Comparison of ENCODE assay signal across 12 cellular contexts in the genomic region with DNA sequence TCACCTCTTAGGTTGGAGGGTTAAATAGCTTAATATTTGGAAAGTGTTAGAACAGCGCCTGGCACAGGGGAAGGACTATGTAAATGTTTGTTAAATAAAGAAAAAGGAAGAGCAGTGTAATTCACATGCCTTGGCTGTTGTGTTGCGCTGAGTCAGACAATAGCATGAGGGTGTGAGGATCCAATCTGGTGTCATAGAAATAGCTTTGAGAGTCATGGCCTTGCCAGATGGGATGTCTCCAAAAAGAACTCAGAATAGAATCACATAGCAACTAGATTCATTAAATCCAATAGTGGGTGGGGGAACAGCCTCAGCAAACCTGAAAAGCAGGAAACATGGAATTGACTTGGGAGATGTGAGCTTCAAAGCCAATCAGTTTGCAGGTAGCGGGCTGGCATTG. TPM values are rescaled to one million over a fixed set of nuclear protein-coding genes. Genes with fewer than 3 reads are reported as not detected.
DNase-seq lines count a peak whose midpoint lies in the region; ATAC-seq and TF ChIP-seq lines count a peak whose summit lies in the region.
"Had no signal": no experiment of that assay in that cellular context is flagged by ENCODE, and none has a peak within 500 bp of the region (broad histone marks: within the 10 kb centered on the region; RNA-seq: fewer than 3 reads in every experiment).

No MANE protein-coding gene starts in this region.

- POLR2A ChIA-PET in RWPE1 (lab: Yijun Ruan, JAX; ENCODE audit: low non-redundant PET): no interaction called here

- peak; percentile 62 for ATAC-seq in Right ventricle myocardium superior (ENCODE audit: poor library complexity)
- no peak for ATAC-seq in HG02798 (IDR thresholded peaks at IDR 0.05; ENCODE audit: poor library complexity, unreplicated experiment)
- ATAC-seq: natural killer cell treated with Interleukin-12 subunit alpha and Interleukin-12 subunit beta and Interleukin-15 and Interleukin-18, amount 100 ng/mL, for 72 hours had no signal

- H3K36me3 ChIP-seq in prostate gland: no peaks in the 10 kb centered on the region

- no peak for TF ChIP-seq POLR2A in prostate gland (IDR thresholded peaks at IDR 0.05)

- 51% methylated on average over 3 of the region's 3 CpGs for WGBS in prostate gland

- H3K27me3 ChIP-seq in prostate gland (replicated peaks; ENCODE audit: insufficient read depth): no peaks in the 10 kb centered on the region

- H3K4me1 ChIP-seq in prostate gland (replicated peaks): no peaks in the 10 kb centered on the region

- H3K27ac ChIP-seq in RWPE1 (peak overlapping the region; percentile 89), prostate gland (peak overlapping the region in 1 of 2 donors; percentile 44)

- CTCF ChIA-PET in RWPE1 (lab: Yijun Ruan, JAX): no interaction called here

- H3K9me3 ChIP-seq in prostate gland: no peaks in the 10 kb centered on the region

- DNase-seq in GM03348 (ENCODE audit: low spot score) (peak; percentile 58), RWPE1 (ENCODE audit: low spot score) (no peak), Right ventricle myocardium superior (no peak), prostate gland (ENCODE audit: low spot score) (peak; percentile 17), HUDEP-2 (lab: John Stamatoyannopoulos, UW; ENCODE audit: unreplicated experiment in 76 of 76) (no peak), NCI-H345 treated with DMSO at 0.1 percent for 48 hours (lab: John Stamatoyannopoulos, UW; ENCODE audit: unreplicated experiment) (no peak), RPMI8226 (no peak)
- DNase-seq: CD4-positive, CD25-positive, alpha-beta regulatory T cell; NCI-H1930; stimulated activated CD8-positive, alpha-beta memory T cell treated with anti-CD3 and anti-CD28 coated beads, Interleukin-4, amount 100 ng/mL, for 48 hours had no signal

- no peak overlapping the region for H3K4me3 ChIP-seq in prostate gland

- intact Hi-C loops in Right ventricle myocardium superior (cut with DNase I): loop anchor here (10.0 kb wide), 1 partner anchor 102 kb away; a partner anchor contains a TSS
- intact Hi-C loops in prostate gland (cut with DNase I): loop anchor here (5.0 kb wide), 1 partner anchor 161 kb away; no protein-coding TSS in a partner anchor

- TF ChIP-seq CTCF in RWPE1 (conservative IDR thresholded peaks at IDR 0.05; ENCODE audit: low read depth) (no peak), prostate gland (IDR thresholded peaks at IDR 0.05) (no peak)

RNA-seq across cellular contexts. Expression of a gene that starts 3.9 kb away (rescaled TPM):
- 17.1 TPM for total RNA-seq in Right ventricle myocardium superior
- total RNA-seq in prostate gland: 10 to 100 TPM; 17.9 to 39.4 TPM

RNA-seq across cellular contexts. Expression of a gene that starts 37.7 kb away (rescaled TPM):
- total RNA-seq in Right ventricle myocardium superior: 152 TPM
- total RNA-seq in prostate gland: 10 to 100 TPM; 16.6 to 49.1 TPM

Comparison
In these comparisons a context has a peak if more than half of its experiments do, and no peak if none do; other contexts are left out.
1. DNase-seq: peak in GM03348 (single experiment) and prostate gland (single experiment); none in RWPE1 (single experiment), Right ventricle myocardium superior (single experiment), HUDEP-2 (0 of 76), NCI-H345 treated with DMSO at 0.1 percent for 48 hours (single experiment) and RPMI8226 (single experiment).